ENCODE assay signal across 1 cellular context in genomic region chr11:61336171-61336935, GRCh38.
TF ChIP-seq lines count a peak whose summit lies in the region.

No MANE protein-coding gene starts in this region.

TF ChIP-seq in neural cell, 6 proteins besides CTCF, POLR2A, EP300 and RAD21:
- TF ChIP-seq MXI1 (conservative IDR thresholded peaks at IDR 0.05; ENCODE audit: poor library complexity, severe bottlenecking) (peak; percentile 50), SMC3 (conservative IDR thresholded peaks at IDR 0.05; ENCODE audit: poor library complexity) (peak; percentile 98), TAF1 (IDR thresholded peaks at IDR 0.05; ENCODE audit: low read depth) (peak; percentile 47), EZH2 (IDR thresholded peaks at IDR 0.05; ENCODE audit: borderline replicate concordance, insufficient read depth, low read length, poor library complexity, severe bottlenecking) (no peak), REST (IDR thresholded peaks at IDR 0.05; ENCODE audit: borderline replicate concordance) (peak; percentile 67), POLR2AphosphoS5 (IDR thresholded peaks at IDR 0.05) (peak; percentile 68)
TF ChIP-seq in neural cell: peak in this region for 5.
